Comparison of ENCODE assay signal across 8 cellular contexts in genomic region chr11:110907629-110908028, GRCh38.
DNase-seq lines count a peak whose midpoint lies in the region; ATAC-seq and TF ChIP-seq lines count a peak whose summit lies in the region.

No MANE protein-coding gene starts in this region.

- no peaks in the 10 kb centered on the region for H3K9me2 ChIP-seq in Karpas-422 (replicated peaks; ENCODE audit: insufficient read depth, low read length)

- DNase-seq in Caki2 (ENCODE audit: low read depth) (peak; percentile 90), SW480 (ENCODE audit: low spot score) (peak; percentile 83), NCI-H2081 treated with DMSO at 0.1 percent for 48 hours (lab: John Stamatoyannopoulos, UW) (no peak), GM10248 (ENCODE audit: extremely low spot score) (no peak), Karpas-422 (no peak)

- no peak for TF ChIP-seq CTCF in gastroesophageal sphincter (IDR thresholded peaks at IDR 0.05)
- TF ChIP-seq CTCF in GM10248 (IDR thresholded peaks at IDR 0.05; ENCODE audit: control extremely low read depth, extremely low read depth, low read depth, missing control alignments) = no peak

- CTCF ChIA-PET in GM10248 (lab: Yijun Ruan, JAX) = no interaction called here

- no peaks in the 10 kb centered on the region for H3K79me2 ChIP-seq in Karpas-422 (ENCODE audit: low read length)

- H2AFZ ChIP-seq in Karpas-422 (ENCODE audit: low read length) = no peak overlapping the region

- no peak overlapping the region for H3K4me2 ChIP-seq in Karpas-422 (ENCODE audit: low read depth, low read length, poor library complexity, severe bottlenecking)

- WGBS in gastroesophageal sphincter (ENCODE audit: low coverage in 1 of 2), 2 donors = 50 to 64% methylated on average over 1 of the region's 1 CpG

- no peaks in the 10 kb centered on the region for H4K20me1 ChIP-seq in Karpas-422 (ENCODE audit: insufficient read depth, low read depth, low read length)

- H3K4me1 ChIP-seq in gastroesophageal sphincter (peaks cover 3 to 29% (median 9%) of the 10 kb centered on the region in 3 donors), Karpas-422 (ENCODE audit: low read length) (no peaks in the 10 kb centered on the region)

- H3K27ac ChIP-seq in gastroesophageal sphincter (peak overlapping the region in 3 of 4 donors; percentile 1 to 52 (median 40)), Karpas-422 (ENCODE audit: low read length) (no peak overlapping the region)

- in situ Hi-C loops in Caki2 (cut with HindIII; ENCODE audit: low pct_unique_long_range_greater_than_20kb, low sequenced_read_pairs) = no loop called here

- H3K9ac ChIP-seq in Karpas-422 (ENCODE audit: low read length) = no peak overlapping the region

- H3K27me3 ChIP-seq in gastroesophageal sphincter (no peaks in the 10 kb centered on the region), Karpas-422 (ENCODE audit: low read length) (0 out of 2 replicates have a peak, but pooled peaks cover 3% of the 10 kb centered on the region)

- H3K36me3 ChIP-seq in gastroesophageal sphincter = no peaks in the 10 kb centered on the region
- no peaks in the 10 kb centered on the region for H3K36me3 ChIP-seq in Karpas-422 (ENCODE audit: insufficient read depth, low read length)

- H3K4me3 ChIP-seq in gastroesophageal sphincter = no peak overlapping the region
- no peak overlapping the region for H3K4me3 ChIP-seq in Karpas-422 (ENCODE audit: low read length)

- TF ChIP-seq POLR2A in gastroesophageal sphincter (IDR thresholded peaks at IDR 0.05) = no peak

- peak; percentile 66 for ATAC-seq in HG03097 (IDR thresholded peaks at IDR 0.05; ENCODE audit: low FRiP score, unreplicated experiment)
- ATAC-seq in gastroesophageal sphincter = no peak
- ATAC-seq in HG03139 (IDR thresholded peaks at IDR 0.05; ENCODE audit: unreplicated experiment) = no peak

- TF ChIP-seq EP300 in gastroesophageal sphincter (IDR thresholded peaks at IDR 0.05) = no peak

- H3K9me3 ChIP-seq in gastroesophageal sphincter (no peaks in the 10 kb centered on the region), Karpas-422 (ENCODE audit: low read length) (no peaks in the 10 kb centered on the region)

- POLR2A ChIA-PET in GM10248 (lab: Yijun Ruan, JAX) = no interaction called here

Comparison
In these comparisons a context has a peak if more than half of its experiments do, and no peak if none do; other contexts are left out.
1. DNase-seq: peak in Caki2 (single experiment) and SW480 (single experiment); none in NCI-H2081 treated with DMSO at 0.1 percent for 48 hours (single experiment), GM10248 (single experiment) and Karpas-422 (single experiment).